In the genomic region with DNA sequence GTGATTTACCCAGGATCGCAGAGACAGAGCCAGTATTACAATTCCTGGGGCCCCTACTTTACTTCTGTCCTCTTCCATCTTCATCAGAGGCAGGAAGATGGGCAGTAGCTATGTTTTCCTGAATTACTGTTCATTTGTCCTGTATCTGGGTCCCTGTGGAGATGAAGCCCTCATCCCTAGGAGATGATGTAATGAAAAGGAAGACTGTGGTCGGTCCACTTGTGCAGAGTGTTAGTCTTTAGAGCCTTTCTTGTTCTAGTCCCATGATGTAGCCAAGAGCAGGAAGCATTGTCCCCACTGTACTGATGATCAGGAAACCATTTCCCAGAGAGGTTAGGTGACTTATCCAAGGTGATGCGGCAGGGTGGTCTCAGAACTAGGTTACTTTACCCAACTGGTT, we compare ENCODE assay signal across 13 cellular contexts. TPM values are rescaled to one million over a fixed set of nuclear protein-coding genes. Genes with fewer than 3 reads are reported as not detected.
A peak's percentile ranks its signal among the peaks of the same experiment; 100 is the strongest.
DNase-seq lines count a peak whose midpoint lies in the region; ATAC-seq and TF ChIP-seq lines count a peak whose summit lies in the region.
"Had no signal": no experiment of that assay in that cellular context is flagged by ENCODE, and none has a peak within 500 bp of the region (broad histone marks: within the 10 kb centered on the region; RNA-seq: fewer than 3 reads in every experiment).

No MANE protein-coding gene starts in this region.

- H3K27ac ChIP-seq in esophagus (ENCODE audit: low read depth in 2 of 2, low read length in 1 of 2), result peak overlapping the region; percentile 94 to 96

- H3K9me3 Mint-ChIP-seq in WTC11, result no peaks in the 10 kb centered on the region
- no peaks in the 10 kb centered on the region for H3K9me3 Mint-ChIP-seq in nephron
- H3K9me3 Mint-ChIP-seq in type B pancreatic cell, result no peaks in the 10 kb centered on the region
- H3K9me3 Mint-ChIP-seq in activated naive CD4-positive, alpha-beta T cell treated with anti-CD3 and anti-CD28 coated beads, Interleukin-2, amount 50 U/mL, for 72 hours, result no peaks in the 10 kb centered on the region
- H3K9me3 Mint-ChIP-seq: CD8-positive, alpha-beta memory T cell; effector memory CD8-positive, alpha-beta T cell had no signal

- H3K4me3 ChIP-seq in esophagus (ENCODE audit: low read depth in 1 of 2, low read length in 2 of 2), result peak overlapping the region; percentile 87 to 88

- peaks cover 13 to 35% of the 10 kb centered on the region in 2 donors for H3K4me1 ChIP-seq in esophagus (ENCODE audit: control insufficient read depth in 2 of 2, insufficient read depth in 2 of 2, low read length in 1 of 2)

- 35 to 58% methylated on average over 3 of the region's 3 CpGs for WGBS in esophagus, 2 donors

- H3K27ac Mint-ChIP-seq in WTC11, result peak overlapping the region; percentile 87; the same call in 1 of the 2 replicates
- peak overlapping the region in 2 of 3 experiments; percentile 14 to 24 for H3K27ac Mint-ChIP-seq in nephron
- peak overlapping the region; percentile 70 for H3K27ac Mint-ChIP-seq in type B pancreatic cell
- H3K27ac Mint-ChIP-seq in activated naive CD4-positive, alpha-beta T cell treated with anti-CD3 and anti-CD28 coated beads, Interleukin-2, amount 50 U/mL, for 72 hours, result no peak overlapping the region
- H3K27ac Mint-ChIP-seq: CD8-positive, alpha-beta memory T cell; effector memory CD8-positive, alpha-beta T cell had no signal

- TF ChIP-seq CTCF in WTC11 (IDR thresholded peaks at IDR 0.05), result no peak
- no peak for TF ChIP-seq CTCF in nephron (IDR thresholded peaks at IDR 0.05; ENCODE audit: unreplicated experiment in 3 of 3)
- no peak for TF ChIP-seq CTCF in type B pancreatic cell (conservative IDR thresholded peaks at IDR 0.05)

- no peaks in the 10 kb centered on the region for H3K9me3 ChIP-seq in esophagus (ENCODE audit: control insufficient read depth in 2 of 2, insufficient read depth in 1 of 2, low read depth in 1 of 2, low read length in 1 of 2)

- ATAC-seq in WTC11 (no peak), GM21717 (IDR thresholded peaks at IDR 0.05; ENCODE audit: unreplicated experiment) (no peak)
- no peak for ATAC-seq in activated naive CD4-positive, alpha-beta T cell treated with anti-CD3 and anti-CD28 coated beads, Interleukin-2, amount 50 U/mL, for 72 hours
- ATAC-seq: effector memory CD8-positive, alpha-beta T cell; HepG2 had no signal

- H3K36me3 Mint-ChIP-seq in WTC11 (peaks cover 25% of the 10 kb centered on the region), nephron (ENCODE audit: low read depth) (no peaks in the 10 kb centered on the region), type B pancreatic cell (peaks cover 23% of the 10 kb centered on the region)
- H3K36me3 Mint-ChIP-seq in activated naive CD4-positive, alpha-beta T cell treated with anti-CD3 and anti-CD28 coated beads, Interleukin-2, amount 50 U/mL, for 72 hours, result no peaks in the 10 kb centered on the region
- H3K36me3 Mint-ChIP-seq: CD8-positive, alpha-beta memory T cell had no signal

- peaks cover 0 to 9% of the 10 kb centered on the region in 2 donors for H3K36me3 ChIP-seq in esophagus (ENCODE audit: control insufficient read depth in 2 of 2, insufficient read depth in 2 of 2, low read length in 1 of 2)

- DNase-seq in WTC11 (ENCODE audit: low spot score) (no peak), type B pancreatic cell (ENCODE audit: extremely low spot score, unreplicated experiment) (no peak)
- DNase-seq in activated naive CD4-positive, alpha-beta T cell treated with anti-CD3 and anti-CD28 coated beads, Interleukin-2, amount 50 U/mL, for 72 hours (ENCODE audit: low spot score in 2 of 2), result no peak
- DNase-seq in activated effector memory CD4-positive, alpha-beta T cell treated with Interleukin-2 at 50 U/mL for 16 hours, result no peak
- DNase-seq: CD8-positive, alpha-beta memory T cell; effector memory CD8-positive, alpha-beta T cell; NCI-H1417; NCI-H524; retina had no signal

- H3K27me3 Mint-ChIP-seq in WTC11 (ENCODE audit: low read depth), result peaks cover 7% of the 10 kb centered on the region; the same call in 1 of the 2 replicates
- H3K27me3 Mint-ChIP-seq in nephron (ENCODE audit: low read depth), result peaks cover 50% of the 10 kb centered on the region
- peaks cover 58% of the 10 kb centered on the region for H3K27me3 Mint-ChIP-seq in type B pancreatic cell

- H3K4me3 Mint-ChIP-seq in WTC11 (peak overlapping the region; percentile 84), nephron (peak overlapping the region in 2 of 3 experiments; percentile 16 to 67), type B pancreatic cell (peak overlapping the region; percentile 91)
- H3K4me3 Mint-ChIP-seq: effector memory CD8-positive, alpha-beta T cell had no signal

- no peaks in the 10 kb centered on the region for H3K27me3 ChIP-seq in esophagus (ENCODE audit: control insufficient read depth in 1 of 2, insufficient read depth in 2 of 2, low read length in 2 of 2)

- H3K4me1 Mint-ChIP-seq in WTC11, result peaks cover 86% of the 10 kb centered on the region
- peaks cover 75% of the 10 kb centered on the region for H3K4me1 Mint-ChIP-seq in nephron
- peaks cover 42% of the 10 kb centered on the region for H3K4me1 Mint-ChIP-seq in type B pancreatic cell (ENCODE audit: unreplicated experiment)

- POLR2A ChIA-PET in WTC11 (lab: Charles Lee), result interaction anchor here (0.6 to 2.1 kb wide), 2 partner anchors 12 to 76 kb away, joined by 3 to 13 read pairs; no protein-coding TSS in a partner anchor

- CTCF ChIA-PET in WTC11 (lab: Charles Lee), result interaction anchor here (0.9 to 16.4 kb wide), 4 partner anchors 9 to 82 kb away, joined by 3 to 431 read pairs (median 6); no protein-coding TSS in a partner anchor

TF ChIP-seq in WTC11, 78 proteins besides CTCF, POLR2A, EP300 and RAD21:
- TF ChIP-seq ATF3 (CRISPR knock-in tag; conservative IDR thresholded peaks at IDR 0.05) (no peak), FOXP1 (CRISPR knock-in tag; IDR thresholded peaks at IDR 0.05; ENCODE audit: borderline replicate concordance) (no peak), ZNF138 (CRISPR knock-in tag; conservative IDR thresholded peaks at IDR 0.05) (no peak), HMGXB4 (CRISPR knock-in tag; IDR thresholded peaks at IDR 0.05) (no peak), EMX1 (CRISPR knock-in tag; IDR thresholded peaks at IDR 0.05) (no peak), ZNF416 (CRISPR knock-in tag; IDR thresholded peaks at IDR 0.05) (no peak), GABPB1 (CRISPR knock-in tag; IDR thresholded peaks at IDR 0.05) (no peak), TP53 (CRISPR knock-in tag; IDR thresholded peaks at IDR 0.05) (no peak), CREM (CRISPR knock-in tag; IDR thresholded peaks at IDR 0.05) (no peak), NR1H2 (CRISPR knock-in tag; IDR thresholded peaks at IDR 0.05) (no peak)
- TF ChIP-seq, protein P1, sequence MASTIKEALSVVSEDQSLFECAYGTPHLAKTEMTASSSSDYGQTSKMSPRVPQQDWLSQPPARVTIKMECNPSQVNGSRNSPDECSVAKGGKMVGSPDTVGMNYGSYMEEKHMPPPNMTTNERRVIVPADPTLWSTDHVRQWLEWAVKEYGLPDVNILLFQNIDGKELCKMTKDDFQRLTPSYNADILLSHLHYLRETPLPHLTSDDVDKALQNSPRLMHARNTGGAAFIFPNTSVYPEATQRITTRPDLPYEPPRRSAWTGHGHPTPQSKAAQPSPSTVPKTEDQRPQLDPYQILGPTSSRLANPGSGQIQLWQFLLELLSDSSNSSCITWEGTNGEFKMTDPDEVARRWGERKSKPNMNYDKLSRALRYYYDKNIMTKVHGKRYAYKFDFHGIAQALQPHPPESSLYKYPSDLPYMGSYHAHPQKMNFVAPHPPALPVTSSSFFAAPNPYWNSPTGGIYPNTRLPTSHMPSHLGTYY (CRISPR knock-in tag; IDR thresholded peaks at IDR 0.05), result no peak

RNA-seq across cellular contexts. Expression of gene CD9, which starts 2.6 kb away (rescaled TPM):
- total RNA-seq in WTC11 (2021) (241 to 260 TPM (median 251 TPM) in 3 replicates), type B pancreatic cell (ENCODE audit: low replicate concordance) (120 and 807 TPM in 2 replicates)
- 100 to 1,000 TPM; 467 to 898 TPM for polyA plus RNA-seq in esophagus
- 10 to 100 TPM in 1 of 2 donors, 1 to 10 TPM in 1; 3.4 to 27.0 TPM for total RNA-seq in activated naive CD4-positive, alpha-beta T cell treated with anti-CD3 and anti-CD28 coated beads, Interleukin-2, amount 50 U/mL, for 72 hours

Comparison
In these comparisons a context has a peak if more than half of its experiments do, and no peak if none do; other contexts are left out.
1. H3K27ac Mint-ChIP-seq: peak in WTC11 (single experiment), nephron (2 of 3) and type B pancreatic cell (single experiment); none in activated naive CD4-positive, alpha-beta T cell treated with anti-CD3 and anti-CD28 coated beads, Interleukin-2, amount 50 U/mL, for 72 hours (0 of 2).
2. Peak in every context shown above with its lines, with median percentiles within 50 percentile points of each other: H3K4me3 Mint-ChIP-seq.